Comparison of ENCODE assay signal across 27 cellular contexts in the genomic region with DNA sequence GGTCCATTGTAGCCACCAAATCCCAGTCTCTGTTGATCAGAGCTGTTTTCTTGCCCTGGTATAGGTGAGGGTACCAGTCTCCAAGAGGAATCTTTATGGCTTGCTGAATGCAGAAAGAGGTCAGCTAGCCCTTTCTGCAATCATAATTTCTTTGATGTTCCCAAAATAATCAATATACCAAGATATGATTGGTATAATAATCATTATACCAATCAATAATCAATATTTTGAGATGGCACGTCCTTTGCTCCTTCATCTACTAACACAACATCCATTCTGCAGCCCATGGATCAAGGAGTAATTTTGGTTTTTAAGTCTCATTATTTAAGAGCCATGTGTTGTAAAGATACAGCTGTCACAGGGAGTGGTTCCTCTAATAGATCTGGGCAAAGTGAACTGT. TPM values are rescaled to one million over a fixed set of nuclear protein-coding genes. Genes with fewer than 3 reads are reported as not detected.
"Had no signal": no experiment of that assay in that cellular context is flagged by ENCODE, and none has a peak within 500 bp of the region (broad histone marks: within the 10 kb centered on the region; RNA-seq: fewer than 3 reads in every experiment).

No MANE protein-coding gene starts in this region.

- H3K4me1 ChIP-seq: stomach, suprapubic skin, testis, thyroid gland, tibial artery, tibial nerve, transverse colon, upper lobe of left lung, upper lobe of right lung, uterus, vagina had no signal

- H3K9me3 ChIP-seq: testis, thoracic aorta, thyroid gland, transverse colon, upper lobe of right lung, uterus, vagina had no signal

- DNase-seq: stimulated activated CD4-positive, alpha-beta T cell treated with anti-CD3 and anti-CD28 coated beads, Interleukin-2, amount 100 ng/mL, for 48 hours; stimulated activated CD4-positive, alpha-beta T cell treated with anti-CD3 and anti-CD28 coated beads, Interleukin-4, amount 100 ng/mL, for 1 hour; stimulated activated CD4-positive, alpha-beta T cell treated with anti-CD3 and anti-CD28 coated beads, Interleukin-4, amount 100 ng/mL, for 24 hours; stimulated activated CD4-positive, alpha-beta T cell treated with anti-CD3 and anti-CD28 coated beads, Interleukin-4, amount 100 ng/mL, for 4 hours; stimulated activated CD8-positive, alpha-beta memory T cell treated with anti-CD3 and anti-CD28 coated beads, Interleukin-4, amount 100 ng/mL, for 48 hours; stimulated activated naive B cell treated with anti-CD40 and anti-IgM and Interleukin-4, amounts not matched to agents 10 μg/mL and 1 μg/mL and 100 μg/mL, for 72 hours; stimulated activated naive CD4-positive, alpha-beta T cell; stimulated activated naive CD4-positive, alpha-beta T cell treated with Interleukin-2 at 50 U/mL for 16 hours; stimulated activated naive CD8-positive, alpha-beta T cell treated with anti-CD3 and anti-CD28 coated beads, Interleukin-15, amount 100 ng/mL, for 72 hours; stimulated activated naive CD8-positive, alpha-beta T cell treated with anti-CD3 and anti-CD28 coated beads, Interleukin-15, Interleukin-2, amounts not matched to agents 100 U/mL and 50 U/mL, for 24 hours; stomach; substantia nigra; testis; thyroid gland; tibial artery; transverse colon; trophoblast cell; upper lobe of left lung; upper lobe of right lung; uterus had no signal

- FAIRE-seq: urothelium cell line had no signal

- H3K36me3 ChIP-seq: stomach, suprapubic skin, thoracic aorta, thyroid gland, tibial artery, tibial nerve, transverse colon, upper lobe of left lung, upper lobe of right lung, uterus, vagina had no signal

- H3K4me3 ChIP-seq: stomach, suprapubic skin, testis, thoracic aorta, thyroid gland, tibial artery, tibial nerve, transverse colon, upper lobe of left lung, upper lobe of right lung, uterus, vagina had no signal

- ATAC-seq: stimulated activated effector memory CD8-positive, alpha-beta T cell treated with anti-CD3 and anti-CD28 coated beads, Interleukin-12 subunit alpha, Interleukin-12 subunit beta, amount 100 ng/mL, for 72 hours; stimulated activated memory B cell treated with anti-CD40 and anti-IgM and Interleukin-4, amounts not matched to agents 10 μg/mL and 1 μg/mL and 100 μg/mL, for 72 hours; stimulated activated naive B cell treated with anti-CD40 and anti-IgM and Interleukin-4, amounts not matched to agents 10 μg/mL and 1 μg/mL and 100 μg/mL, for 72 hours; stimulated activated naive CD8-positive, alpha-beta T cell treated with anti-CD3 and anti-CD28 coated beads, Interleukin-15, amount 100 ng/mL, for 72 hours; stimulated activated naive CD8-positive, alpha-beta T cell treated with anti-CD3 and anti-CD28 coated beads, Interleukin-15, Interleukin-2, amounts not matched to agents 100 U/mL and 50 U/mL, for 24 hours; upper lobe of right lung had no signal

- H3K27me3 ChIP-seq: suprapubic skin, testis, thyroid gland, tibial artery, tibial nerve, transverse colon, upper lobe of left lung, uterus, vagina had no signal

- H3K27ac ChIP-seq: stomach, suprapubic skin, testis, thoracic aorta, thyroid gland, tibial artery, tibial nerve, transverse colon, upper lobe of left lung, upper lobe of right lung, uterus, vagina had no signal

RNA-seq across cellular contexts. Expression of a gene that starts 31.5 kb away (rescaled TPM):
- total RNA-seq: transverse colon had no signal
